In the genomic region with DNA sequence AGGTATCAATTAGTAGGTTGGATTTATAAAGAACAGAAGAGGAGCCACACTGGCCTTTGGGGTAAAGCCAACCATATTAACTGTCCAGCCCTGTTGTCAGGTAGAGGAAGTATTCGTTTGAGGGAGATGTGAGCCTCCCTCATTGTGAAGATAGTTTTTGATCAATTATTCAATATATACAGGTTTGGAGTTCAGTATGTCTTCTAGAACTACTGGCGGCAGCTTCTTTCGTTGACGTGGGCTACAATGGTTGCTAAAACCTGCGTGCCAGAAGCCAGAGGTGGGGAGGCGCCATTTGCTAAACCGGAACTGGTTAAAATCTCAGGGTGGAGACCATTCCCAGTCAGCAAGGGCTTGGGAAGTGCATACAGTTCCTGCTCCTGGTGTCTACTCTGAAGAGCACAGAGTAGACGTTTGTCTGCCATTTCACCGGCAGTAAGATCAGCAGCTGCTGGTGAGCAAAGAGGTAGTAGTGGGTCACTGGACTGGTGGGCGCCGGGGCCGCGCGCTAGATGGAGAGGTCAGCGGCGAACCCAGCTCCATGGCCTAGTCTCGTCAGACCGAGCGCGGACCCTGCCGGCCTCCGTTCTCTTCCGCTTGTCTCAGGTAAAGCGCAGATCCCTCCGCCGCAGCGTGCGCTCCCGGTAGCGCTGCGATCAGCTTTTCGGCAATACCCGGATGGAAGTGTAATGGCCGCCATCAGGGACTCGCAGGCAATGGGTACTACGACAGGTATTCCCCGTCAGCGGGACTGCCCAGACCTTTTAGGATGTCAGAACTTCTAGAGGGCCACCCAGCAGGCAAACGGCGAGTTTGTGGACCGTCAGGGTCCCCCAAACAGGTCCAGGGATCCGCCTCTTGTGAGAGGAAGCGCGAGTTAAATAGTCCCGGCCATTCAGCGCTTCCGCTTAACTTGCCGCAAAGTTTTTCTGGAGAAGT, we compare ENCODE assay signal across 1 cellular context.
TF ChIP-seq lines count a peak whose summit lies in the region.

A gene with protein sequence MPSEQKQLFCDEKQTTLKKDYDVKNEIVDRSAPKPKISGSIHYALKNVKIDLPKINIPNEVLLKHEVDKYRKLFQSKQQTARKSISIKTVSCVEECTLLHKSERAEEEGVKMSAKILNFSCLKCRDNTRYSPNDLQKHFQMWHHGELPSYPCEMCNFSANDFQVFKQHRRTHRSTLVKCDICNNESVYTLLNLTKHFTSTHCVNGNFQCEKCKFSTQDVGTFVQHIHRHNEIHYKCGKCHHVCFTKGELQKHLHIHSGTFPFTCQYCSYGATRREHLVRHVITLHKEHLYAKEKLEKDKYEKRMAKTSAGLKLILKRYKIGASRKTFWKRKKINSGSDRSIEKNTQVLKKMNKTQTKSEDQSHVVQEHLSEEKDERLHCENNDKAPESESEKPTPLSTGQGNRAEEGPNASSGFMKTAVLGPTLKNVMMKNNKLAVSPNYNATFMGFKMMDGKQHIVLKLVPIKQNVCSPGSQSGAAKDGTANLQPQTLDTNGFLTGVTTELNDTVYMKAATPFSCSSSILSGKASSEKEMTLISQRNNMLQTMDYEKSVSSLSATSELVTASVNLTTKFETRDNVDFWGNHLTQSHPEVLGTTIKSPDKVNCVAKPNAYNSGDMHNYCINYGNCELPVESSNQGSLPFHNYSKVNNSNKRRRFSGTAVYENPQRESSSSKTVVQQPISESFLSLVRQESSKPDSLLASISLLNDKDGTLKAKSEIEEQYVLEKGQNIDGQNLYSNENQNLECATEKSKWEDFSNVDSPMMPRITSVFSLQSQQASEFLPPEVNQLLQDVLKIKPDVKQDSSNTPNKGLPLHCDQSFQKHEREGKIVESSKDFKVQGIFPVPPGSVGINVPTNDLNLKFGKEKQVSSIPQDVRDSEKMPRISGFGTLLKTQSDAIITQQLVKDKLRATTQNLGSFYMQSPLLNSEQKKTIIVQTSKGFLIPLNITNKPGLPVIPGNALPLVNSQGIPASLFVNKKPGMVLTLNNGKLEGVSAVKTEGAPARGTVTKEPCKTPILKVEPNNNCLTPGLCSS (N-terminal part only) (plus strand): TSS at position 911 of the 939 bp plus-strand sequence. CDS start 26,026 bp downstream, outside the sequence.

TF ChIP-seq in HCT116, 20 proteins besides CTCF, POLR2A, EP300 and RAD21 (continued from another document):
- TF ChIP-seq ZBTB33 (IDR thresholded peaks at IDR 0.05; ENCODE audit: extremely low read depth, insufficient replicate concordance, low read length) (peak; percentile 28), EZH2 (IDR thresholded peaks at IDR 0.05) (no peak), CBX3 (IDR thresholded peaks at IDR 0.05; ENCODE audit: low read depth) (peak; percentile 73), POLR2AphosphoS5 (IDR thresholded peaks at IDR 0.05; ENCODE audit: low read depth, low read length) (peak; percentile 97), ZFX (IDR thresholded peaks at IDR 0.05) (peak; percentile 94), ZNF274 (IDR thresholded peaks at IDR 0.05; ENCODE audit: low read depth, low read length) (no peak), MAX (IDR thresholded peaks at IDR 0.05) (peak; percentile 86), SIN3A (IDR thresholded peaks at IDR 0.05; ENCODE audit: low read depth) (peak; percentile 46), YY1 (IDR thresholded peaks at IDR 0.05; ENCODE audit: extremely low read depth, insufficient replicate concordance, low read depth, low read length) (peak; percentile 94)
